In genomic region chrX:110268395-110268794, GRCh38 we compare ENCODE assay signal across 23 cellular contexts. TPM values are rescaled to one million over a fixed set of nuclear protein-coding genes. Genes with fewer than 3 reads are reported as not detected.
DNase-seq lines count a peak whose midpoint lies in the region; ATAC-seq and TF ChIP-seq lines count a peak whose summit lies in the region.
"Had no signal": no experiment of that assay in that cellular context is flagged by ENCODE, and none has a peak within 500 bp of the region (broad histone marks: within the 10 kb centered on the region; RNA-seq: fewer than 3 reads in every experiment).

No MANE protein-coding gene starts in this region.

- no peak for TF ChIP-seq CTCF in DND-41 (IDR thresholded peaks at IDR 0.05; ENCODE audit: borderline replicate concordance, extremely low read depth, low read length, poor library complexity, severe bottlenecking)
- TF ChIP-seq CTCF in natural killer cell (IDR thresholded peaks at IDR 0.05) = no peak
- TF ChIP-seq CTCF in gastroesophageal sphincter (IDR thresholded peaks at IDR 0.05) = no peak

- TF ChIP-seq POLR2A in gastroesophageal sphincter (IDR thresholded peaks at IDR 0.05) = no peak

- no peak overlapping the region for H3K4me3 ChIP-seq in DND-41 (ENCODE audit: low read depth in 1 of 2, low read length in 2 of 2)
- no peak overlapping the region for H3K4me3 ChIP-seq in gastroesophageal sphincter
- H3K4me3 ChIP-seq: pancreas, skin epidermis, tibial nerve had no signal

- H3K36me3 ChIP-seq in DND-41 (ENCODE audit: insufficient read depth, low read length) = no peaks in the 10 kb centered on the region
- no peaks in the 10 kb centered on the region for H3K36me3 ChIP-seq in gastroesophageal sphincter
- H3K36me3 ChIP-seq: pancreas, tibial nerve had no signal

- peaks cover 44% of the 10 kb centered on the region for H3K4me1 Mint-ChIP-seq in activated T-cell treated with anti-CD3 and anti-CD28 coated beads, Interleukin-2, amount 50 U/mL, for 4 hours (ENCODE audit: low read depth)
- peaks cover 34% of the 10 kb centered on the region for H3K4me1 Mint-ChIP-seq in activated naive CD8-positive, alpha-beta T cell treated with anti-CD3 and anti-CD28 coated beads, Interleukin-2, amount 50 U/mL, for 24 hours
- H3K4me1 Mint-ChIP-seq in natural killer cell = peaks cover 14 to 17% of the 10 kb centered on the region in 2 donors

- H3K4me3 Mint-ChIP-seq in activated T-cell treated with anti-CD3 and anti-CD28 coated beads, Interleukin-2, amount 50 U/mL, for 4 hours = peak overlapping the region; percentile 55
- H3K4me3 Mint-ChIP-seq in activated naive CD8-positive, alpha-beta T cell treated with anti-CD3 and anti-CD28 coated beads, Interleukin-2, amount 50 U/mL, for 24 hours = no peak overlapping the region
- peak overlapping the region; percentile 59 for H3K4me3 Mint-ChIP-seq in natural killer cell
- H3K4me3 Mint-ChIP-seq: B cell had no signal

- intact Hi-C loops in natural killer cell (cut with micrococcal nuclease) = loop anchor here (10.0 kb wide), 1 partner anchor 64 kb away; no protein-coding TSS in a partner anchor

- no peaks in the 10 kb centered on the region for H3K9me3 Mint-ChIP-seq in activated T-cell treated with anti-CD3 and anti-CD28 coated beads, Interleukin-2, amount 50 U/mL, for 4 hours
- no peaks in the 10 kb centered on the region for H3K9me3 Mint-ChIP-seq in activated naive CD8-positive, alpha-beta T cell treated with anti-CD3 and anti-CD28 coated beads, Interleukin-2, amount 50 U/mL, for 24 hours
- no peaks in the 10 kb centered on the region for H3K9me3 Mint-ChIP-seq in natural killer cell

- peak overlapping the region; percentile 36; the same call in 1 of the 2 replicates for H3K4me2 ChIP-seq in DND-41 (ENCODE audit: insufficient read depth, low read length)

- WGBS in gastroesophageal sphincter (ENCODE audit: low coverage in 1 of 2), 2 donors = 50 to 55% methylated on average over 4 of the region's 6 CpGs

- no peak overlapping the region for H3K9ac ChIP-seq in DND-41 (ENCODE audit: low read depth, low read length)

- H3K9me3 ChIP-seq in DND-41 (ENCODE audit: insufficient read depth, low read length, severe bottlenecking) (no peaks in the 10 kb centered on the region), gastroesophageal sphincter (no peaks in the 10 kb centered on the region)
- H3K9me3 ChIP-seq: pancreas, tibial nerve had no signal

- no peaks in the 10 kb centered on the region for H3K27me3 ChIP-seq in DND-41 (ENCODE audit: insufficient read depth, low read length, poor library complexity)
- no peaks in the 10 kb centered on the region for H3K27me3 ChIP-seq in gastroesophageal sphincter
- H3K27me3 ChIP-seq: pancreas, tibial nerve had no signal

- H2AFZ ChIP-seq in DND-41 (ENCODE audit: low read depth, low read length) = no peak overlapping the region

- no peaks in the 10 kb centered on the region for H3K79me2 ChIP-seq in DND-41 (ENCODE audit: insufficient read depth, low read length)

- H3K36me3 Mint-ChIP-seq in activated T-cell treated with anti-CD3 and anti-CD28 coated beads, Interleukin-2, amount 50 U/mL, for 4 hours (ENCODE audit: insufficient read depth) = peaks cover 6% of the 10 kb centered on the region
- H3K36me3 Mint-ChIP-seq in activated naive CD8-positive, alpha-beta T cell treated with anti-CD3 and anti-CD28 coated beads, Interleukin-2, amount 50 U/mL, for 24 hours (ENCODE audit: low read depth) = peaks cover 4% of the 10 kb centered on the region
- no peaks in the 10 kb centered on the region for H3K36me3 Mint-ChIP-seq in natural killer cell

- H3K27ac ChIP-seq in DND-41 (ENCODE audit: low read length) (peak overlapping the region; percentile 52; the same call in 1 of the 2 replicates), gastroesophageal sphincter (no peak overlapping the region)
- H3K27ac ChIP-seq: pancreas, skin epidermis, tibial nerve had no signal

- DNase-seq in activated T-cell treated with anti-CD3 and anti-CD28 coated beads, Interleukin-2, amount 50 U/mL, for 4 hours = no peak
- no peak for DNase-seq in activated T-cell treated with anti-CD3 and anti-CD28 coated beads for 4 hours
- DNase-seq in DND-41 = no peak
- no peak for DNase-seq in activated naive CD8-positive, alpha-beta T cell treated with anti-CD3 and anti-CD28 coated beads, Interleukin-2, amount 50 U/mL, for 24 hours
- no peak for DNase-seq in natural killer cell
- no peak for DNase-seq in NCI-H128 (lab: John Stamatoyannopoulos, UW; ENCODE audit: unreplicated experiment)
- no peak for DNase-seq in inferior parietal cortex (ENCODE audit: extremely low spot score)
- DNase-seq: activated CD4-positive, CD25-positive, alpha-beta regulatory T cell; activated CD8-positive, alpha-beta memory T cell treated with anti-CD3 and anti-CD28 coated beads for 24 hours; DMS79; GF-D8; islet precursor cell; MM.1S; NCI-H1417 treated with DMSO at 0.1 percent for 48 hours; NCI-H2081; NCI-H345; pancreas; retina; stimulated activated CD4-positive, alpha-beta T cell treated with anti-CD3 and anti-CD28 coated beads, Interleukin-1b, Interleukin-23, amount 100 ng/mL, for 48 hours had no signal

- peak overlapping the region; percentile 2 for H3K27ac Mint-ChIP-seq in activated naive CD8-positive, alpha-beta T cell treated with anti-CD3 and anti-CD28 coated beads, Interleukin-2, amount 50 U/mL, for 24 hours
- H3K27ac Mint-ChIP-seq in natural killer cell = peak overlapping the region; percentile 86 to 87
- H3K27ac Mint-ChIP-seq: B cell had no signal

- H3K4me1 ChIP-seq in DND-41 (ENCODE audit: insufficient read depth, low read length) = peaks cover 27% of the 10 kb centered on the region
- no peaks in the 10 kb centered on the region for H3K4me1 ChIP-seq in gastroesophageal sphincter
- H3K4me1 ChIP-seq: pancreas, tibial nerve had no signal

- TF ChIP-seq EP300 in gastroesophageal sphincter (IDR thresholded peaks at IDR 0.05) = no peak

- no peaks in the 10 kb centered on the region for H4K20me1 ChIP-seq in DND-41 (ENCODE audit: insufficient read depth, low read length)

- H3K27me3 Mint-ChIP-seq in activated T-cell treated with anti-CD3 and anti-CD28 coated beads, Interleukin-2, amount 50 U/mL, for 4 hours (ENCODE audit: low read depth) = no peaks in the 10 kb centered on the region
- H3K27me3 Mint-ChIP-seq in activated naive CD8-positive, alpha-beta T cell treated with anti-CD3 and anti-CD28 coated beads, Interleukin-2, amount 50 U/mL, for 24 hours = no peaks in the 10 kb centered on the region
- no peaks in the 10 kb centered on the region for H3K27me3 Mint-ChIP-seq in natural killer cell (ENCODE audit: low read depth in 2 of 2)
- H3K27me3 Mint-ChIP-seq: B cell had no signal

- no peak for ATAC-seq in activated T-cell treated with anti-CD3 and anti-CD28 coated beads, Interleukin-2, amount 50 U/mL, for 4 hours
- no peak for ATAC-seq in DND-41 (ENCODE audit: insufficient read depth, low read depth)
- ATAC-seq in activated naive CD8-positive, alpha-beta T cell treated with anti-CD3 and anti-CD28 coated beads, Interleukin-2, amount 50 U/mL, for 24 hours = no peak
- ATAC-seq in natural killer cell = no peak
- ATAC-seq in gastroesophageal sphincter = no peak

RNA-seq across cellular contexts. Expression of gene AMMECR1, which starts 49.5 kb away (rescaled TPM):
- 10 to 100 TPM; 12.6 to 13.4 (median 13.2) TPM for total RNA-seq in activated T-cell treated with anti-CD3 and anti-CD28 coated beads, Interleukin-2, amount 50 U/mL, for 4 hours
- 10 to 100 TPM in 2 of 3 donors, 1 to 10 TPM in 1; 10.0 to 16.7 (median 11.5) TPM for total RNA-seq in natural killer cell
- 1 to 10 TPM; 2.6 to 6.8 (median 3.6) TPM for total RNA-seq in gastroesophageal sphincter
